In the genomic region with DNA sequence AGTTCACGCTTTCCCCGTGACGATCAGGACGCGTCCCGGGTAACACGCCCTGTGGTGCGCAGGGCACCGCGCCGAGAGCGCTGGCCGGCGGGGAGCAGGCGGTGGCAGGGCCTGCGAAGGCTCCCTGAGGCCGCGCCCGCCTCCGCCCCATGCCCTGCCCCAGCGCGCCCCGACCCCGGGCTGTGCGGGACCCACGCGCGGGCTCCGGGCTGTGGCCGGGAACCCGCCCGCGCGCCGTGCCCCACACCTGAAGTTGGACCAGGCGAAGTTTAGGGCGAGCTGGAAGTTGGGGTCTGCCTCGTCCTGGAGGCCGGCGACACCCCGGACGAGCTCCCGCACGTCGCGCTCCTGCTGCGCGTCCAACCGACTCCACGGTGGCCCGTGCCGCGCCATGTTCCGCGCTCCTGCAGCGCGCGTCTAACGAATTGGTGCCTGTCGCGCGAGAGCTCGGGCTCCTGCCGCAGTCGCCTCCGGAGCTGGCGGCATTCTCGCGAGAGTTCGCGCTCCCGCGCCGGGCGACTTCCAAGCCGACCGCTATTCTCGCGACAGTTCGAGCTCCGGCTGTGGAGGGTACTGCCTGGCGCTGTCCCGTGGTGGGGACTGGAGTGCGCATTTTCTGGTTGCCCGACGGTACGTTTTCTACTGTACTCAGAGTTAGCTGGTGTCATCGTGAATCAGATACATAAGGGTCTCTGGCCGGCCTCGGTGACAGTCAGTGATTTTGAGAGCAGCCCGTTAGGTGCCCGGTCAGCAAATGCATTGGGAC, we compare ENCODE assay signal across 1 cellular context.
TF ChIP-seq lines count a peak whose summit lies in the region.

A gene (minus strand): TSS at position 419 of the 766 bp plus-strand sequence. CDS start 26 bp downstream, at position 393.

TF ChIP-seq in HEK293, 187 proteins besides CTCF, POLR2A, EP300 and RAD21 (continued from another document and continues in another):
- TF ChIP-seq, protein P1, sequence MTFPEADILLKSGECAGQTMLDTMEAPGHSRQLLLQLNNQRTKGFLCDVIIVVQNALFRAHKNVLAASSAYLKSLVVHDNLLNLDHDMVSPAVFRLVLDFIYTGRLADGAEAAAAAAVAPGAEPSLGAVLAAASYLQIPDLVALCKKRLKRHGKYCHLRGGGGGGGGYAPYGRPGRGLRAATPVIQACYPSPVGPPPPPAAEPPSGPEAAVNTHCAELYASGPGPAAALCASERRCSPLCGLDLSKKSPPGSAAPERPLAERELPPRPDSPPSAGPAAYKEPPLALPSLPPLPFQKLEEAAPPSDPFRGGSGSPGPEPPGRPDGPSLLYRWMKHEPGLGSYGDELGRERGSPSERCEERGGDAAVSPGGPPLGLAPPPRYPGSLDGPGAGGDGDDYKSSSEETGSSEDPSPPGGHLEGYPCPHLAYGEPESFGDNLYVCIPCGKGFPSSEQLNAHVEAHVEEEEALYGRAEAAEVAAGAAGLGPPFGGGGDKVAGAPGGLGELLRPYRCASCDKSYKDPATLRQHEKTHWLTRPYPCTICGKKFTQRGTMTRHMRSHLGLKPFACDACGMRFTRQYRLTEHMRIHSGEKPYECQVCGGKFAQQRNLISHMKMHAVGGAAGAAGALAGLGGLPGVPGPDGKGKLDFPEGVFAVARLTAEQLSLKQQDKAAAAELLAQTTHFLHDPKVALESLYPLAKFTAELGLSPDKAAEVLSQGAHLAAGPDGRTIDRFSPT (tag by site-specific recombination; IDR thresholded peaks at IDR 0.05), result peak; percentile 58; the same call in 1 of the 2 replicates
- TF ChIP-seq RBAK (tag by site-specific recombination; IDR thresholded peaks at IDR 0.05) (no peak), ZNF792 (tag by site-specific recombination; IDR thresholded peaks at IDR 0.05) (no peak), GLIS1 (tag by site-specific recombination; IDR thresholded peaks at IDR 0.05) (peak; percentile 35; the same call in 1 of the 2 replicates), ZNF530 (tag by site-specific recombination; IDR thresholded peaks at IDR 0.05; ENCODE audit: low read depth) (no peak), ZNF37A (tag by site-specific recombination; IDR thresholded peaks at IDR 0.05) (no peak), ZNF558 (tag by site-specific recombination; IDR thresholded peaks at IDR 0.05) (no peak), ZNF16 (tag by site-specific recombination; IDR thresholded peaks at IDR 0.05; ENCODE audit: low read depth) (no peak), ZFHX2 (tag by site-specific recombination; conservative IDR thresholded peaks at IDR 0.05) (no peak), ZNF366 (tag by site-specific recombination; conservative IDR thresholded peaks at IDR 0.05) (no peak), ZFP69B (tag by site-specific recombination; IDR thresholded peaks at IDR 0.05) (0 out of 2 replicates have a peak, but pooled peaks have one; percentile 28), ZNF600 (tag by site-specific recombination; IDR thresholded peaks at IDR 0.05) (peak; percentile 47; the same call in 1 of the 2 replicates), ZSCAN23 (tag by site-specific recombination; IDR thresholded peaks at IDR 0.05) (no peak), ZBTB20 (tag by site-specific recombination; IDR thresholded peaks at IDR 0.05) (no peak), ZNF426 (tag by site-specific recombination; IDR thresholded peaks at IDR 0.05) (no peak), YY1 (tag by site-specific recombination; IDR thresholded peaks at IDR 0.05) (peak; percentile 76), OSR2 (tag by site-specific recombination; IDR thresholded peaks at IDR 0.05) (no peak), ZNF623 (tag by site-specific recombination; IDR thresholded peaks at IDR 0.05) (no peak)
- TF ChIP-seq, protein P2, sequence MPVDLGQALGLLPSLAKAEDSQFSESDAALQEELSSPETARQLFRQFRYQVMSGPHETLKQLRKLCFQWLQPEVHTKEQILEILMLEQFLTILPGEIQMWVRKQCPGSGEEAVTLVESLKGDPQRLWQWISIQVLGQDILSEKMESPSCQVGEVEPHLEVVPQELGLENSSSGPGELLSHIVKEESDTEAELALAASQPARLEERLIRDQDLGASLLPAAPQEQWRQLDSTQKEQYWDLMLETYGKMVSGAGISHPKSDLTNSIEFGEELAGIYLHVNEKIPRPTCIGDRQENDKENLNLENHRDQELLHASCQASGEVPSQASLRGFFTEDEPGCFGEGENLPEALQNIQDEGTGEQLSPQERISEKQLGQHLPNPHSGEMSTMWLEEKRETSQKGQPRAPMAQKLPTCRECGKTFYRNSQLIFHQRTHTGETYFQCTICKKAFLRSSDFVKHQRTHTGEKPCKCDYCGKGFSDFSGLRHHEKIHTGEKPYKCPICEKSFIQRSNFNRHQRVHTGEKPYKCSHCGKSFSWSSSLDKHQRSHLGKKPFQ (tag by site-specific recombination; IDR thresholded peaks at IDR 0.05), result no peak
- TF ChIP-seq, protein P3, sequence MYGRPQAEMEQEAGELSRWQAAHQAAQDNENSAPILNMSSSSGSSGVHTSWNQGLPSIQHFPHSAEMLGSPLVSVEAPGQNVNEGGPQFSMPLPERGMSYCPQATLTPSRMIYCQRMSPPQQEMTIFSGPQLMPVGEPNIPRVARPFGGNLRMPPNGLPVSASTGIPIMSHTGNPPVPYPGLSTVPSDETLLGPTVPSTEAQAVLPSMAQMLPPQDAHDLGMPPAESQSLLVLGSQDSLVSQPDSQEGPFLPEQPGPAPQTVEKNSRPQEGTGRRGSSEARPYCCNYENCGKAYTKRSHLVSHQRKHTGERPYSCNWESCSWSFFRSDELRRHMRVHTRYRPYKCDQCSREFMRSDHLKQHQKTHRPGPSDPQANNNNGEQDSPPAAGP (tag by site-specific recombination; IDR thresholded peaks at IDR 0.05), result no peak
- TF ChIP-seq, protein P4, sequence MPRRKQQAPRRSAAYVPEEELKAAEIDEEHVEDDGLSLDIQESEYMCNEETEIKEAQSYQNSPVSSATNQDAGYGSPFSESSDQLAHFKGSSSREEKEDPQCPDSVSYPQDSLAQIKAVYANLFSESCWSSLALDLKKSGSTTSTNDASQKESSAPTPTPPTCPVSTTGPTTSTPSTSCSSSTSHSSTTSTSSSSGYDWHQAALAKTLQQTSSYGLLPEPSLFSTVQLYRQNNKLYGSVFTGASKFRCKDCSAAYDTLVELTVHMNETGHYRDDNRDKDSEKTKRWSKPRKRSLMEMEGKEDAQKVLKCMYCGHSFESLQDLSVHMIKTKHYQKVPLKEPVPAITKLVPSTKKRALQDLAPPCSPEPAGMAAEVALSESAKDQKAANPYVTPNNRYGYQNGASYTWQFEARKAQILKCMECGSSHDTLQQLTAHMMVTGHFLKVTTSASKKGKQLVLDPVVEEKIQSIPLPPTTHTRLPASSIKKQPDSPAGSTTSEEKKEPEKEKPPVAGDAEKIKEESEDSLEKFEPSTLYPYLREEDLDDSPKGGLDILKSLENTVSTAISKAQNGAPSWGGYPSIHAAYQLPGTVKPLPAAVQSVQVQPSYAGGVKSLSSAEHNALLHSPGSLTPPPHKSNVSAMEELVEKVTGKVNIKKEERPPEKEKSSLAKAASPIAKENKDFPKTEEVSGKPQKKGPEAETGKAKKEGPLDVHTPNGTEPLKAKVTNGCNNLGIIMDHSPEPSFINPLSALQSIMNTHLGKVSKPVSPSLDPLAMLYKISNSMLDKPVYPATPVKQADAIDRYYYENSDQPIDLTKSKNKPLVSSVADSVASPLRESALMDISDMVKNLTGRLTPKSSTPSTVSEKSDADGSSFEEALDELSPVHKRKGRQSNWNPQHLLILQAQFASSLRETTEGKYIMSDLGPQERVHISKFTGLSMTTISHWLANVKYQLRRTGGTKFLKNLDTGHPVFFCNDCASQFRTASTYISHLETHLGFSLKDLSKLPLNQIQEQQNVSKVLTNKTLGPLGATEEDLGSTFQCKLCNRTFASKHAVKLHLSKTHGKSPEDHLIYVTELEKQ (tag by site-specific recombination; IDR thresholded peaks at IDR 0.05; ENCODE audit: borderline replicate concordance), result no peak
- TF ChIP-seq, protein P5, sequence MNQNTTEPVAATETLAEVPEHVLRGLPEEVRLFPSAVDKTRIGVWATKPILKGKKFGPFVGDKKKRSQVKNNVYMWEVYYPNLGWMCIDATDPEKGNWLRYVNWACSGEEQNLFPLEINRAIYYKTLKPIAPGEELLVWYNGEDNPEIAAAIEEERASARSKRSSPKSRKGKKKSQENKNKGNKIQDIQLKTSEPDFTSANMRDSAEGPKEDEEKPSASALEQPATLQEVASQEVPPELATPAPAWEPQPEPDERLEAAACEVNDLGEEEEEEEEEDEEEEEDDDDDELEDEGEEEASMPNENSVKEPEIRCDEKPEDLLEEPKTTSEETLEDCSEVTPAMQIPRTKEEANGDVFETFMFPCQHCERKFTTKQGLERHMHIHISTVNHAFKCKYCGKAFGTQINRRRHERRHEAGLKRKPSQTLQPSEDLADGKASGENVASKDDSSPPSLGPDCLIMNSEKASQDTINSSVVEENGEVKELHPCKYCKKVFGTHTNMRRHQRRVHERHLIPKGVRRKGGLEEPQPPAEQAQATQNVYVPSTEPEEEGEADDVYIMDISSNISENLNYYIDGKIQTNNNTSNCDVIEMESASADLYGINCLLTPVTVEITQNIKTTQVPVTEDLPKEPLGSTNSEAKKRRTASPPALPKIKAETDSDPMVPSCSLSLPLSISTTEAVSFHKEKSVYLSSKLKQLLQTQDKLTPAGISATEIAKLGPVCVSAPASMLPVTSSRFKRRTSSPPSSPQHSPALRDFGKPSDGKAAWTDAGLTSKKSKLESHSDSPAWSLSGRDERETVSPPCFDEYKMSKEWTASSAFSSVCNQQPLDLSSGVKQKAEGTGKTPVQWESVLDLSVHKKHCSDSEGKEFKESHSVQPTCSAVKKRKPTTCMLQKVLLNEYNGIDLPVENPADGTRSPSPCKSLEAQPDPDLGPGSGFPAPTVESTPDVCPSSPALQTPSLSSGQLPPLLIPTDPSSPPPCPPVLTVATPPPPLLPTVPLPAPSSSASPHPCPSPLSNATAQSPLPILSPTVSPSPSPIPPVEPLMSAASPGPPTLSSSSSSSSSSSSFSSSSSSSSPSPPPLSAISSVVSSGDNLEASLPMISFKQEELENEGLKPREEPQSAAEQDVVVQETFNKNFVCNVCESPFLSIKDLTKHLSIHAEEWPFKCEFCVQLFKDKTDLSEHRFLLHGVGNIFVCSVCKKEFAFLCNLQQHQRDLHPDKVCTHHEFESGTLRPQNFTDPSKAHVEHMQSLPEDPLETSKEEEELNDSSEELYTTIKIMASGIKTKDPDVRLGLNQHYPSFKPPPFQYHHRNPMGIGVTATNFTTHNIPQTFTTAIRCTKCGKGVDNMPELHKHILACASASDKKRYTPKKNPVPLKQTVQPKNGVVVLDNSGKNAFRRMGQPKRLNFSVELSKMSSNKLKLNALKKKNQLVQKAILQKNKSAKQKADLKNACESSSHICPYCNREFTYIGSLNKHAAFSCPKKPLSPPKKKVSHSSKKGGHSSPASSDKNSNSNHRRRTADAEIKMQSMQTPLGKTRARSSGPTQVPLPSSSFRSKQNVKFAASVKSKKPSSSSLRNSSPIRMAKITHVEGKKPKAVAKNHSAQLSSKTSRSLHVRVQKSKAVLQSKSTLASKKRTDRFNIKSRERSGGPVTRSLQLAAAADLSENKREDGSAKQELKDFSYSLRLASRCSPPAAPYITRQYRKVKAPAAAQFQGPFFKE (tag by site-specific recombination; IDR thresholded peaks at IDR 0.05; ENCODE audit: borderline replicate concordance), result no peak
- TF ChIP-seq, protein P6, sequence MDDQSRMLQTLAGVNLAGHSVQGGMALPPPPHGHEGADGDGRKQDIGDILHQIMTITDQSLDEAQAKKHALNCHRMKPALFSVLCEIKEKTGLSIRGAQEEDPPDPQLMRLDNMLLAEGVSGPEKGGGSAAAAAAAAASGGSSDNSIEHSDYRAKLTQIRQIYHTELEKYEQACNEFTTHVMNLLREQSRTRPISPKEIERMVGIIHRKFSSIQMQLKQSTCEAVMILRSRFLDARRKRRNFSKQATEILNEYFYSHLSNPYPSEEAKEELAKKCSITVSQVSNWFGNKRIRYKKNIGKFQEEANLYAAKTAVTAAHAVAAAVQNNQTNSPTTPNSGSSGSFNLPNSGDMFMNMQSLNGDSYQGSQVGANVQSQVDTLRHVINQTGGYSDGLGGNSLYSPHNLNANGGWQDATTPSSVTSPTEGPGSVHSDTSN (CRISPR knock-in tag; IDR thresholded peaks at IDR 0.05), result no peak
- TF ChIP-seq, protein P7, sequence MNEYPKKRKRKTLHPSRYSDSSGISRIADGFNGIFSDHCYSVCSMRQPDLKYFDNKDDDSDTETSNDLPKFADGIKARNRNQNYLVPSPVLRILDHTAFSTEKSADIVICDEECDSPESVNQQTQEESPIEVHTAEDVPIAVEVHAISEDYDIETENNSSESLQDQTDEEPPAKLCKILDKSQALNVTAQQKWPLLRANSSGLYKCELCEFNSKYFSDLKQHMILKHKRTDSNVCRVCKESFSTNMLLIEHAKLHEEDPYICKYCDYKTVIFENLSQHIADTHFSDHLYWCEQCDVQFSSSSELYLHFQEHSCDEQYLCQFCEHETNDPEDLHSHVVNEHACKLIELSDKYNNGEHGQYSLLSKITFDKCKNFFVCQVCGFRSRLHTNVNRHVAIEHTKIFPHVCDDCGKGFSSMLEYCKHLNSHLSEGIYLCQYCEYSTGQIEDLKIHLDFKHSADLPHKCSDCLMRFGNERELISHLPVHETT (tag by site-specific recombination; IDR thresholded peaks at IDR 0.05), result 0 out of 2 replicates have a peak, but pooled peaks have one; percentile 11
- TF ChIP-seq, protein P8, sequence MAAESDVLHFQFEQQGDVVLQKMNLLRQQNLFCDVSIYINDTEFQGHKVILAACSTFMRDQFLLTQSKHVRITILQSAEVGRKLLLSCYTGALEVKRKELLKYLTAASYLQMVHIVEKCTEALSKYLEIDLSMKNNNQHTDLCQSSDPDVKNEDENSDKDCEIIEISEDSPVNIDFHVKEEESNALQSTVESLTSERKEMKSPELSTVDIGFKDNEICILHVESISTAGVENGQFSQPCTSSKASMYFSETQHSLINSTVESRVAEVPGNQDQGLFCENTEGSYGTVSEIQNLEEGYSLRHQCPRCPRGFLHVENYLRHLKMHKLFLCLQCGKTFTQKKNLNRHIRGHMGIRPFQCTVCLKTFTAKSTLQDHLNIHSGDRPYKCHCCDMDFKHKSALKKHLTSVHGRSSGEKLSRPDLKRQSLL (tag by site-specific recombination; IDR thresholded peaks at IDR 0.05), result no peak
- TF ChIP-seq, protein P9, sequence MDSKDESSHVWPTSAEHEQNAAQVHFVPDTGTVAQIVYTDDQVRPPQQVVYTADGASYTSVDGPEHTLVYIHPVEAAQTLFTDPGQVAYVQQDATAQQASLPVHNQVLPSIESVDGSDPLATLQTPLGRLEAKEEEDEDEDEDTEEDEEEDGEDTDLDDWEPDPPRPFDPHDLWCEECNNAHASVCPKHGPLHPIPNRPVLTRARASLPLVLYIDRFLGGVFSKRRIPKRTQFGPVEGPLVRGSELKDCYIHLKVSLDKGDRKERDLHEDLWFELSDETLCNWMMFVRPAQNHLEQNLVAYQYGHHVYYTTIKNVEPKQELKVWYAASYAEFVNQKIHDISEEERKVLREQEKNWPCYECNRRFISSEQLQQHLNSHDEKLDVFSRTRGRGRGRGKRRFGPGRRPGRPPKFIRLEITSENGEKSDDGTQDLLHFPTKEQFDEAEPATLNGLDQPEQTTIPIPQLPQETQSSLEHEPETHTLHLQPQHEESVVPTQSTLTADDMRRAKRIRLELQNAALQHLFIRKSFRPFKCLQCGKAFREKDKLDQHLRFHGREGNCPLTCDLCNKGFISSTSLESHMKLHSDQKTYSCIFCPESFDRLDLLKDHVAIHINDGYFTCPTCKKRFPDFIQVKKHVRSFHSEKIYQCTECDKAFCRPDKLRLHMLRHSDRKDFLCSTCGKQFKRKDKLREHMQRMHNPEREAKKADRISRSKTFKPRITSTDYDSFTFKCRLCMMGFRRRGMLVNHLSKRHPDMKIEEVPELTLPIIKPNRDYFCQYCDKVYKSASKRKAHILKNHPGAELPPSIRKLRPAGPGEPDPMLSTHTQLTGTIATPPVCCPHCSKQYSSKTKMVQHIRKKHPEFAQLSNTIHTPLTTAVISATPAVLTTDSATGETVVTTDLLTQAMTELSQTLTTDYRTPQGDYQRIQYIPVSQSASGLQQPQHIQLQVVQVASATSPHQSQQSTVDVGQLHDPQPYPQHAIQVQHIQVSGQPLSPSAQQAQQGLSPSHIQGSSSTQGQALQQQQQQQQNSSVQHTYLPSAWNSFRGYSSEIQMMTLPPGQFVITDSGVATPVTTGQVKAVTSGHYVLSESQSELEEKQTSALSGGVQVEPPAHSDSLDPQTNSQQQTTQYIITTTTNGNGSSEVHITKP (tag by site-specific recombination; IDR thresholded peaks at IDR 0.05), result no peak
